Comparison of ENCODE assay signal across 24 cellular contexts in the genomic region with DNA sequence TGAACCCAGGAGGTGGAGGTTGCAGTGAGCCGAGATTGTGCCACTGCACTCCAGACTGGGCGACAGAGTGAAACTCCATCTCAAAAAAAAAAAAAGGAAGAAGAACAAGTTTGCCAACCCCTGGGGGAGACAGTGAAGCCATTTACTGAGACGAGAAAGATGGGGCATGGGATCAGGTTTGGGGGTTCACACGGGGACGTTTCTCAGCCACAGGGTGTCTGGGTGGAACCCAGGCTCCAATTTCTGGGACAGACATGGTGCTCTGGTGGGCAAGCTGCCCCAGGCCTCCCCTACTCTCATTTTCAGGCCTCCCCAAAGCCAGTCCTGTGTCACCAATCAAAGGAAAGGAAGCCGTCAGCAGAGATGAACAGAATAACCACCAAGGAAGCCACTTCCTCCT. TPM values are rescaled to one million over a fixed set of nuclear protein-coding genes. Genes with fewer than 3 reads are reported as not detected.
"Had no signal": no experiment of that assay in that cellular context is flagged by ENCODE, and none has a peak within 500 bp of the region (broad histone marks: within the 10 kb centered on the region; RNA-seq: fewer than 3 reads in every experiment).

No MANE protein-coding gene starts in this region.

- H3K4me2 ChIP-seq: smooth muscle cell had no signal

- H3K4me1 ChIP-seq: lower lobe of right lung, tibial artery, uterus had no signal

- H3K9me3 ChIP-seq: lower lobe of right lung, tibial artery, uterus had no signal

- H3K27me3 ChIP-seq: brain microvascular endothelial cell, uterus had no signal

- H3K36me3 ChIP-seq: brain microvascular endothelial cell, tibial artery, uterus had no signal

- ATAC-seq: lower lobe of right lung, sciatic nerve had no signal

- DNase-seq: activated CD4-positive, alpha-beta T cell treated with anti-CD3 and anti-CD28 coated beads, Interleukin-2, amount 50 U/mL, for 1 hour; activated T-cell treated with anti-CD3 and anti-CD28 coated beads for 4 hours; anterior cingulate cortex; brain microvascular endothelial cell; central memory CD4-positive, alpha-beta T cell; endodermal cell; foreskin fibroblast; hippocampal formation; islet precursor cell; lower lobe of right lung; nucleus accumbens; stimulated activated CD4-positive, alpha-beta T cell treated with anti-CD3 and anti-CD28 coated beads, Interleukin-4, amount 100 ng/mL, for 4 hours; stimulated activated naive CD4-positive, alpha-beta T cell; substantia nigra; T-helper 1 cell; T-helper 9 cell; tibial artery; uterus had no signal

- H3K4me1 Mint-ChIP-seq: endodermal cell, nephron had no signal

- H3K4me3 ChIP-seq: lower lobe of right lung, smooth muscle cell, tibial artery, uterus had no signal

- H3K27ac ChIP-seq: brain microvascular endothelial cell, epithelial cell of prostate, lower lobe of right lung, tibial artery, uterus had no signal

- H3K9me3 Mint-ChIP-seq: activated T-helper 1 cell treated with anti-CD3 and anti-CD28 coated beads, Interleukin-12 subunit alpha, Interleukin-12 subunit beta, Interleukin-2, Interleukin-4 antibody, amounts not matched to agents 30 ng/mL and 10 ng/mL and 1 ng/mL, durations not matched to agents 14 hours and 24 hours and 36 hours; endodermal cell; nephron had no signal

- H3K4me3 Mint-ChIP-seq: activated T-helper 1 cell treated with anti-CD3 and anti-CD28 coated beads, Interleukin-12 subunit alpha, Interleukin-12 subunit beta, Interleukin-2, Interleukin-4 antibody, amounts not matched to agents 30 ng/mL and 10 ng/mL and 1 ng/mL, durations not matched to agents 14 hours and 24 hours and 36 hours; endodermal cell; nephron had no signal

- H3K27ac Mint-ChIP-seq: activated T-helper 1 cell treated with anti-CD3 and anti-CD28 coated beads, Interleukin-12 subunit alpha, Interleukin-12 subunit beta, Interleukin-2, Interleukin-4 antibody, amounts not matched to agents 30 ng/mL and 10 ng/mL and 1 ng/mL, durations not matched to agents 14 hours and 24 hours and 36 hours; endodermal cell; nephron had no signal

RNA-seq across cellular contexts. Expression of gene HSH2D, which starts 13.4 kb away (rescaled TPM):
- total RNA-seq: glomerular endothelial cell, smooth muscle cell had no signal

RNA-seq across cellular contexts. Expression of gene CIB3, which starts 16.4 kb away (rescaled TPM):
- total RNA-seq: activated T-helper 1 cell treated with anti-CD3 and anti-CD28 coated beads, Interleukin-12 subunit alpha, Interleukin-12 subunit beta, Interleukin-2, Interleukin-4 antibody, amounts not matched to agents 30 ng/mL and 10 ng/mL and 1 ng/mL, durations not matched to agents 14 hours and 24 hours and 36 hours; endodermal cell; glomerular endothelial cell; lower lobe of right lung; sciatic nerve; smooth muscle cell; uterus had no signal
- polyA plus RNA-seq: smooth muscle cell had no signal
